9 cellular contexts compared by ENCODE assay signal in the genomic region with DNA sequence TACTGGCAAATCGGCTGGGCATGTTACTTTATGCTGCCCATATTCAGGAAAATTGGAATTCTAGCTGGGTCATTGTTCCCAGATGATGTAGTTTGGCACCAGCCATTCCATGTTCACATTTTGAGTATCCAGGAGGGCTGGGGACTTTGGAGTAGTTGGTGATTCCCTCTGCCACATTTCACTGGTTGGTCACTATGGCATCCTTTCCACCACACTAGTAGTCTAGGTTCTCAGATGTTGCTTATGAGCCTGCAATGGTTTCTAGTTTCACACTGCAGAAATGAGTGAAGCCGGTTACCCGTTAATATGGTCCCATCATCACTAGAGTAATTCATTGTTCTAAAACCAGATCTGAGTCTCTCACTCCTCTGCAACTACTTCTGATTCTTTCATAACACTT. TPM values are rescaled to one million over a fixed set of nuclear protein-coding genes. Genes with fewer than 3 reads are reported as not detected.
DNase-seq lines count a peak whose midpoint lies in the region; ATAC-seq and TF ChIP-seq lines count a peak whose summit lies in the region.
"Had no signal": no experiment of that assay in that cellular context is flagged by ENCODE, and none has a peak within 500 bp of the region (broad histone marks: within the 10 kb centered on the region; RNA-seq: fewer than 3 reads in every experiment).

No MANE protein-coding gene starts in this region.

- WGBS in adrenal gland, 4 donors: 91 to 97% (median 92%) methylated on average over 3 of the region's 3 CpGs

- TF ChIP-seq CTCF in adrenal gland (IDR thresholded peaks at IDR 0.05) (no peak), neutrophil (IDR thresholded peaks at IDR 0.05) (no peak)

- H3K9me3 ChIP-seq in adrenal gland (replicated peaks in 1 of 3): no peaks in the 10 kb centered on the region
- H3K9me3 ChIP-seq in neutrophil: no peaks in the 10 kb centered on the region

- peaks cover 44 to 87% of the 10 kb centered on the region in 2 donors for H3K4me1 ChIP-seq in adrenal gland (replicated peaks in 1 of 2)
- H3K4me1 ChIP-seq in neutrophil (ENCODE audit: control insufficient read depth in 1 of 2, insufficient read depth in 1 of 2, low read depth in 1 of 2, low read length in 1 of 2): peaks cover 94 to 98% of the 10 kb centered on the region in 2 experiments

- peak overlapping the region in 3 of 5 donors; percentile 82 to 90 (median 88) for H3K27ac ChIP-seq in adrenal gland
- H3K27ac ChIP-seq in neutrophil: peak overlapping the region; percentile 80

- intact Hi-C loops in adrenal gland (cut with DNase I): loop anchor here in 1 of 2 donors (5.0 kb wide), 1 partner anchor 53 kb away; no protein-coding TSS in a partner anchor

- no peak for TF ChIP-seq POLR2A in adrenal gland (IDR thresholded peaks at IDR 0.05)

- no peaks in the 10 kb centered on the region for H3K36me3 ChIP-seq in adrenal gland (replicated peaks in 1 of 2)
- no peaks in the 10 kb centered on the region for H3K36me3 ChIP-seq in neutrophil

- H3K4me3 ChIP-seq in adrenal gland (no peak overlapping the region), neutrophil (ENCODE audit: low read depth in 1 of 2, low read length in 1 of 2) (no peak overlapping the region)

- ATAC-seq in GM18498 (IDR thresholded peaks at IDR 0.05; ENCODE audit: unreplicated experiment) (peak; percentile 28), HG02981 (IDR thresholded peaks at IDR 0.05; ENCODE audit: unreplicated experiment) (peak; percentile 30), GM21529 (IDR thresholded peaks at IDR 0.05; ENCODE audit: unreplicated experiment) (no peak), GM19023 (IDR thresholded peaks at IDR 0.05; ENCODE audit: unreplicated experiment) (no peak)

- no peak for DNase-seq in adrenal gland
- DNase-seq in DMS53 treated with DMSO at 0.1 percent for 48 hours (lab: John Stamatoyannopoulos, UW; ENCODE audit: unreplicated experiment): no peak
- no peak for DNase-seq in NCI-H526 (lab: John Stamatoyannopoulos, UW)
- DNase-seq: effector CD8-positive, alpha-beta T cell had no signal

- H3K27me3 ChIP-seq in adrenal gland (no peaks in the 10 kb centered on the region), neutrophil (no peaks in the 10 kb centered on the region)

RNA-seq across cellular contexts. Expression of gene PTPN1, which starts 4.6 kb away (rescaled TPM):
- 10 to 100 TPM; 31.0 to 49.2 (median 36.3) TPM for total RNA-seq in adrenal gland
- polyA plus RNA-seq in adrenal gland: 10 to 100 TPM; 17.0 to 49.0 (median 24.5) TPM

Comparison
In these comparisons a context has a peak if more than half of its experiments do, and no peak if none do; other contexts are left out.
1. ATAC-seq: peak in GM18498 (single experiment) and HG02981 (single experiment); none in GM21529 (single experiment) and GM19023 (single experiment).